In the genomic region with DNA sequence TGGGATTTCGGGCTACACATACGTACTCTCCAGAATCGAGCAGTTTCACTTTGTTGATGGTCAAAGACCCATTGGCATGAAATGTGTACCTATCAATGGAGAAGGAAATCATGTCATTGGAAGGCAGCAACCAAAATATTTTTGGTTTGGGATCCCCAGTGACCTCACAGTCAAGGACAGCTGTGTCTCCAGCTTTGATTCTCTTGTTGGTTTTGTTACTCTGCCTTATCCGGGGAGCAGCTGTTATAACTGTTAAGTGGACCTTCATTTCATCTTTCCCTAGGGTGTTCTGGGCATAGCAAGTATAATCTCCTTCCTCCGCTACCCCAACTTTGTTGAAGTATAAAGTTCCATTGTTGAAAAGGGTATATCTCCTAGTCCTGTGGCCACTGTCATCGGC, we compare ENCODE assay signal across 31 cellular contexts. TPM values are rescaled to one million over a fixed set of nuclear protein-coding genes. Genes with fewer than 3 reads are reported as not detected.
"Had no signal": no experiment of that assay in that cellular context is flagged by ENCODE, and none has a peak within 500 bp of the region (broad histone marks: within the 10 kb centered on the region; RNA-seq: fewer than 3 reads in every experiment).

No MANE protein-coding gene starts in this region.

- ATAC-seq: left cardiac atrium; left lobe of liver; left ventricle myocardium superior; lower lobe of right lung; naive thymus-derived CD4-positive, alpha-beta T cell; natural killer cell treated with Interleukin-12 subunit alpha and Interleukin-12 subunit beta and Interleukin-15 and Interleukin-18, amount 100 ng/mL, for 72 hours; right lobe of liver; stimulated activated naive B cell treated with anti-CD40 and anti-IgM and Interleukin-4, amounts not matched to agents 10 μg/mL and 1 μg/mL and 100 μg/mL, for 72 hours; stimulated activated naive CD8-positive, alpha-beta T cell treated with anti-CD3 and anti-CD28 coated beads, Interleukin-15, Interleukin-2, amounts not matched to agents 100 U/mL and 50 U/mL, for 24 hours; upper lobe of right lung had no signal

- FAIRE-seq: keratinocyte, urothelium cell line had no signal

- DNase-seq: hippocampal formation; kidney glomerular epithelial cell; left cardiac atrium; left ventricle myocardium superior; lower lobe of right lung; mammary epithelial cell; mesenchymal stem cell; naive thymus-derived CD4-positive, alpha-beta T cell; ovary; right lobe of liver; stimulated activated CD4-positive, alpha-beta T cell treated with anti-CD3 and anti-CD28 coated beads, Interleukin-12 subunit alpha, Interleukin-12 subunit beta, amount 100 ng/mL, for 4 hours; stimulated activated CD4-positive, alpha-beta T cell treated with anti-CD3 and anti-CD28 coated beads, Interleukin-15, amount 100 ng/mL, for 24 hours; stimulated activated CD4-positive, alpha-beta T cell treated with anti-CD3 and anti-CD28 coated beads, Interleukin-2, amount 100 ng/mL, for 24 hours; stimulated activated CD4-positive, alpha-beta T cell treated with anti-CD3 and anti-CD28 coated beads, Interleukin-4, amount 100 ng/mL, for 1 hour; stimulated activated naive B cell treated with anti-CD40 and anti-IgM and Interleukin-4, amounts not matched to agents 10 μg/mL and 1 μg/mL and 100 μg/mL, for 72 hours; stimulated activated naive CD8-positive, alpha-beta T cell treated with anti-CD3 and anti-CD28 coated beads, Interleukin-15, Interleukin-2, amounts not matched to agents 100 U/mL and 50 U/mL, for 24 hours; stomach; testis; thyroid gland; transverse colon; upper lobe of right lung had no signal

- H3K9me3 ChIP-seq: lower lobe of right lung, ovary, right atrium auricular region, right lobe of liver, stomach, testis, thyroid gland, transverse colon, upper lobe of right lung had no signal

- H3K27ac ChIP-seq: lower lobe of right lung, ovary, right atrium auricular region, right lobe of liver, skin epidermis, stomach, testis, thyroid gland, transverse colon, upper lobe of right lung had no signal

- H3K27me3 ChIP-seq: ovary, right atrium auricular region, right lobe of liver, stomach, testis, thyroid gland, transverse colon, upper lobe of right lung had no signal

- H3K36me3 ChIP-seq: lower lobe of right lung, ovary, right atrium auricular region, right lobe of liver, stomach, thyroid gland, transverse colon, upper lobe of right lung had no signal

- H3K4me3 ChIP-seq: lower lobe of right lung, ovary, right atrium auricular region, right lobe of liver, skin epidermis, stomach, testis, thyroid gland, transverse colon, upper lobe of right lung had no signal

- H3K4me1 ChIP-seq: lower lobe of right lung, right atrium auricular region, testis, thyroid gland, transverse colon, upper lobe of right lung had no signal

RNA-seq across cellular contexts. Expression of a gene that starts 23.0 kb away (rescaled TPM):
- total RNA-seq: natural killer cell treated with Interleukin-12 subunit alpha and Interleukin-12 subunit beta and Interleukin-15 and Interleukin-18, amount 100 ng/mL, for 72 hours; pulmonary artery endothelial cell had no signal
- polyA plus RNA-seq: mammary epithelial cell; naive thymus-derived CD4-positive, alpha-beta T cell; neural cell had no signal

RNA-seq across cellular contexts. Expression of a gene that starts 53.4 kb away (rescaled TPM):
- total RNA-seq: mammary epithelial cell; natural killer cell treated with Interleukin-12 subunit alpha and Interleukin-12 subunit beta and Interleukin-15 and Interleukin-18, amount 100 ng/mL, for 72 hours; progenitor cell of endocrine pancreas; pulmonary artery endothelial cell; renal cortical epithelial cell; testis had no signal
- polyA plus RNA-seq: keratinocyte; mammary epithelial cell; naive thymus-derived CD4-positive, alpha-beta T cell; neural cell had no signal
